Comparison of ENCODE assay signal across 11 cellular contexts in the genomic region with DNA sequence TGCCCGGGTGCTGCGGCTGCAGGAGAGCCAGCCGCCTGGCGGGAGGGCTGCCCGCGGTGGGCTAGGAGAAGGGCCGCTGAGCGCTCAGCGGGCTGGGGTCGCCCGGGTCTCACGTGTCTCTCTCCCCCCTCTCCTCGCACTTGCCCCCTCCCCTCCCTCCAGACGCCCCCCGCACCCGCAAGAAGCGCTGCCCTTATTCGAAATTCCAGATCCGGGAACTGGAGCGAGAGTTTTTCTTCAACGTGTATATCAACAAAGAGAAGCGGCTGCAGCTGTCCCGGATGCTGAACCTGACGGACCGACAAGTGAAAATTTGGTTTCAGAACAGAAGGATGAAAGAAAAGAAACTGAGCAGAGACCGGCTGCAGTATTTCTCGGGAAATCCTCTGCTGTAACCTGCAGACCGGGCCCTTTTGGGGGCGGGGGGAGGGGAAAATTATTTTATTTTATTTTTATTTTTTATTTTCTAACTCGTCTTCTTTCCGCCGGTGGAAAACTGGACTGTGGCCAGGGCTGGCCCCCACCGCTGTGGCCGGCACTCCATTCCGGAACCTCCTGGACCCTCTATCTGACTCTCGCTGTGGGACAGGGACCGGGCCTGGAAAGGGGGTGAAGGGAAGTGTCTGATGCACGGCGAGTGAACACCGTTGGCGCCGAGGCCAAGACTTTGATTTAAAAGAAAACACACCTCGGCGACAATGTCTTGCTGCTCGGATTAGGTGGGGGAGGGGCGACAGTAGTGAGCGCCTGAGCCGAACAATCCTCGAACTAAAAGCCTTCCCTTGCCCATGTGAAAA. TPM values are rescaled to one million over a fixed set of nuclear protein-coding genes. Genes with fewer than 3 reads are reported as not detected.
DNase-seq lines count a peak whose midpoint lies in the region; ATAC-seq, FAIRE-seq and TF ChIP-seq lines count a peak whose summit lies in the region.
"Had no signal": no experiment of that assay in that cellular context is flagged by ENCODE, and none has a peak within 500 bp of the region (broad histone marks: within the 10 kb centered on the region; RNA-seq: fewer than 3 reads in every experiment).

No MANE protein-coding gene starts in this region.

- H3K27me3 ChIP-seq in keratinocyte (ENCODE audit: control insufficient read depth, extremely low read depth, insufficient read depth, low read length) (no peaks in the 10 kb centered on the region), thoracic aorta (replicated peaks; ENCODE audit: insufficient read depth) (peaks cover 55% of the 10 kb centered on the region)

- peaks cover 19% of the 10 kb centered on the region for H3K4me1 Mint-ChIP-seq in activated T-cell treated with anti-CD3 and anti-CD28 coated beads, Interleukin-2, amount 50 U/mL, for 4 hours (ENCODE audit: low read depth)
- peaks cover 6% of the 10 kb centered on the region for H3K4me1 Mint-ChIP-seq in T-helper 17 cell

- H2AFZ ChIP-seq in keratinocyte (ENCODE audit: control insufficient read depth, low read length) = no peak overlapping the region

- H3K4me3 Mint-ChIP-seq in activated T-cell treated with anti-CD3 and anti-CD28 coated beads, Interleukin-2, amount 50 U/mL, for 4 hours = peak overlapping the region; percentile 53
- peak overlapping the region; percentile 60 for H3K4me3 Mint-ChIP-seq in T-helper 17 cell

- no peaks in the 10 kb centered on the region for H4K20me1 ChIP-seq in keratinocyte (ENCODE audit: control insufficient read depth, extremely low read depth, insufficient read depth, low read length)

- H3K9me3 Mint-ChIP-seq in activated T-cell treated with anti-CD3 and anti-CD28 coated beads, Interleukin-2, amount 50 U/mL, for 4 hours = peaks cover 6% of the 10 kb centered on the region

- H3K9me1 ChIP-seq in keratinocyte (ENCODE audit: control insufficient read depth, extremely low read depth, insufficient read depth, low read length) = no peaks in the 10 kb centered on the region

- H3K36me3 Mint-ChIP-seq in activated T-cell treated with anti-CD3 and anti-CD28 coated beads, Interleukin-2, amount 50 U/mL, for 4 hours (ENCODE audit: insufficient read depth) = no peaks in the 10 kb centered on the region
- no peaks in the 10 kb centered on the region for H3K36me3 Mint-ChIP-seq in T-helper 17 cell (ENCODE audit: low read depth)

- no peak for DNase-seq in activated T-cell treated with anti-CD3 and anti-CD28 coated beads, Interleukin-2, amount 50 U/mL, for 4 hours
- DNase-seq in activated T-cell treated with anti-CD3 and anti-CD28 coated beads, Interleukin-2, amount 50 U/mL, for 1 hour = no peak
- DNase-seq in T-helper 17 cell = no peak
- no peak for DNase-seq in keratinocyte (ENCODE audit: low read depth, low spot score)
- no peak for DNase-seq in thoracic aorta (ENCODE audit: low spot score)
- no peak for DNase-seq in HuH-7 (ENCODE audit: low spot score)
- DNase-seq in GM12892 (ENCODE audit: insufficient read length) = no peak
- DNase-seq: DMS 273 treated with DMSO at 0.1 percent for 48 hours had no signal

- peak overlapping the region; percentile 51 for H3K27ac Mint-ChIP-seq in T-helper 17 cell

- H3K9me3 ChIP-seq in T-helper 17 cell (ENCODE audit: control insufficient read depth, low read length, poor library complexity, severe bottlenecking) (no peaks in the 10 kb centered on the region), keratinocyte (ENCODE audit: control insufficient read depth, low read depth, low read length) (no peaks in the 10 kb centered on the region), thoracic aorta (no peaks in the 10 kb centered on the region)

- dilution Hi-C loops in keratinocyte (cut with MboI; ENCODE audit: extremely low pct_ligation_motif_present, low sequenced_read_pairs) = no loop called here

- H3K4me3 ChIP-seq in keratinocyte (ENCODE audit: control insufficient read depth in 2 of 3, extremely low read depth in 1 of 3, insufficient read depth in 2 of 3, low read depth in 1 of 3, low read length in 3 of 3) (peak overlapping the region; percentile 54 to 89 (median 68)), thoracic aorta (peak overlapping the region; percentile 63)

- H3K36me3 ChIP-seq in keratinocyte (ENCODE audit: control insufficient read depth in 2 of 2, extremely low read depth in 1 of 2, insufficient read depth in 2 of 2, low read length in 2 of 2) = no peaks in the 10 kb centered on the region
- no peaks in the 10 kb centered on the region for H3K36me3 ChIP-seq in thoracic aorta

- no peak overlapping the region for H3K27ac ChIP-seq in keratinocyte (ENCODE audit: control insufficient read depth, insufficient read depth, low read length)
- H3K27ac ChIP-seq in thoracic aorta = no peak overlapping the region
- H3K27ac ChIP-seq: epithelial cell of prostate had no signal

- no peak for TF ChIP-seq CTCF in keratinocyte (optimal IDR thresholded peaks at IDR 0.05 in 1 of 3, IDR thresholded peaks at IDR 0.05 in 1 of 3, conservative IDR thresholded peaks at IDR 0.05 in 1 of 3; ENCODE audit: extremely low read depth in 1 of 3, insufficient read depth in 2 of 3, low read length in 3 of 3)
- TF ChIP-seq CTCF in thoracic aorta (IDR thresholded peaks at IDR 0.05) = no peak

- H3K4me1 ChIP-seq in keratinocyte (ENCODE audit: control insufficient read depth, extremely low read depth, insufficient read depth, low read length) (peaks cover 39% of the 10 kb centered on the region), thoracic aorta (ENCODE audit: control insufficient read depth in 1 of 2, low read depth in 2 of 2) (peaks cover 16 to 24% of the 10 kb centered on the region in 2 donors)

- no peak for ATAC-seq in activated T-cell treated with anti-CD3 and anti-CD28 coated beads, Interleukin-2, amount 50 U/mL, for 4 hours
- ATAC-seq in T-helper 17 cell (no peak), thoracic aorta (ENCODE audit: insufficient number of reproducible peaks, low FRiP score, low read depth) (no peak), HG03378 (IDR thresholded peaks at IDR 0.05; ENCODE audit: unreplicated experiment) (no peak)

- H3K9ac ChIP-seq in keratinocyte (ENCODE audit: control insufficient read depth, extremely low read depth, insufficient read depth, low read length) = peak overlapping the region; percentile 89

- peaks cover 90% of the 10 kb centered on the region for H3K27me3 Mint-ChIP-seq in activated T-cell treated with anti-CD3 and anti-CD28 coated beads, Interleukin-2, amount 50 U/mL, for 4 hours (ENCODE audit: low read depth)
- H3K27me3 Mint-ChIP-seq in T-helper 17 cell = peaks cover 80% of the 10 kb centered on the region

- FAIRE-seq in keratinocyte (lab: Jason Lieb, UNC) (no peak), GM12892 (lab: Jason Lieb, UNC) (no peak)

- H3K4me2 ChIP-seq in keratinocyte (ENCODE audit: control insufficient read depth, extremely low read depth, insufficient read depth, low read depth, low read length) = peak overlapping the region; percentile 81

- peaks cover 22% of the 10 kb centered on the region for H3K79me2 ChIP-seq in keratinocyte (ENCODE audit: control insufficient read depth, insufficient read depth, low read length)

- no peak for TF ChIP-seq POLR2A in GM12892 (IDR thresholded peaks at IDR 0.05; ENCODE audit: low read depth, low read length)

RNA-seq across cellular contexts. Expression of gene HOTAIR, which starts 0.5 kb away (rescaled TPM):
- total RNA-seq in activated T-cell treated with anti-CD3 and anti-CD28 coated beads, Interleukin-2, amount 50 U/mL, for 4 hours = not detected
- total RNA-seq in T-helper 17 cell (not detected), thoracic aorta (not detected)
- polyA plus RNA-seq in keratinocyte = 2.5 to 4.0 TPM (median 2.9 TPM) in 3 replicates
- polyA plus RNA-seq in keratinocyte (2011; ENCODE audit: low read depth) = 3.5 TPM
- polyA plus RNA-seq in keratinocyte (2011; cell fraction: cytosol; rRNA removed) = 2.4 and 2.8 TPM in 2 replicates
- polyA plus RNA-seq in keratinocyte (2011; cell fraction: nucleus; rRNA removed) = 7.6 and 8.3 TPM in 2 replicates
- polyA plus RNA-seq in keratinocyte (2012; ENCODE audit: low replicate concordance) = 1.2 and 3.3 TPM in 2 replicates
- 0.22 to 0.92 TPM (median 0.56 TPM) in 3 replicates for polyA minus RNA-seq in keratinocyte
- 0.96 TPM for polyA minus RNA-seq in keratinocyte (2011; cell fraction: cytosol; rRNA and poly(A)+ RNA removed)
- 0.53 and 0.85 TPM in 2 replicates for polyA minus RNA-seq in keratinocyte (2011; cell fraction: nucleus; rRNA and poly(A)+ RNA removed)
- polyA plus RNA-seq in GM12892 (2012; ENCODE audit: missing spikeins) = not detected
- total RNA-seq: mucosa of gallbladder had no signal

RNA-seq across cellular contexts. Expression of gene HOXC11, which starts 2.3 kb away (rescaled TPM):
- total RNA-seq in activated T-cell treated with anti-CD3 and anti-CD28 coated beads, Interleukin-2, amount 50 U/mL, for 4 hours = not detected
- total RNA-seq in T-helper 17 cell (not detected), thoracic aorta (not detected)
- 1.2 to 2.4 TPM (median 1.6 TPM) in 3 replicates for polyA plus RNA-seq in keratinocyte
- 1.1 TPM for polyA plus RNA-seq in keratinocyte (2011; ENCODE audit: low read depth)
- 0.92 and 1.9 TPM in 2 replicates for polyA plus RNA-seq in keratinocyte (2011; cell fraction: cytosol; rRNA removed)
- 3.5 and 5.5 TPM in 2 replicates for polyA plus RNA-seq in keratinocyte (2011; cell fraction: nucleus; rRNA removed)
- polyA plus RNA-seq in keratinocyte (2012; ENCODE audit: low replicate concordance) = 5.1 and 6.3 TPM in 2 replicates
- polyA minus RNA-seq in keratinocyte = 1.2 to 2.3 TPM (median 1.3 TPM) in 3 replicates
- polyA minus RNA-seq in keratinocyte (2011; cell fraction: cytosol; rRNA and poly(A)+ RNA removed) = 2.3 TPM
- polyA minus RNA-seq in keratinocyte (2011; cell fraction: nucleus; rRNA and poly(A)+ RNA removed) = 1.6 and 2.2 TPM in 2 replicates
- 0.13 TPM for polyA plus RNA-seq in GM12892 (2012; ENCODE audit: missing spikeins)
- total RNA-seq: mucosa of gallbladder had no signal

RNA-seq across cellular contexts. Expression of gene HOXC10, which starts 9.7 kb away (rescaled TPM):
- not detected for total RNA-seq in activated T-cell treated with anti-CD3 and anti-CD28 coated beads, Interleukin-2, amount 50 U/mL, for 4 hours
- not detected for total RNA-seq in T-helper 17 cell
- polyA plus RNA-seq in keratinocyte = 7.3 to 33.1 TPM (median 14.1 TPM) in 3 replicates
- polyA plus RNA-seq in keratinocyte (2011; ENCODE audit: low read depth) = 19.6 TPM
- 24.3 and 25.3 TPM in 2 replicates for polyA plus RNA-seq in keratinocyte (2011; cell fraction: cytosol; rRNA removed)
- 11.5 and 14.8 TPM in 2 replicates for polyA plus RNA-seq in keratinocyte (2011; cell fraction: nucleus; rRNA removed)
- polyA plus RNA-seq in keratinocyte (2012; ENCODE audit: low replicate concordance) = 26.1 and 26.3 TPM in 2 replicates
- polyA minus RNA-seq in keratinocyte = 5.1 to 26.1 TPM (median 7.3 TPM) in 3 replicates
- 21.1 TPM for polyA minus RNA-seq in keratinocyte (2011; cell fraction: cytosol; rRNA and poly(A)+ RNA removed)
- polyA minus RNA-seq in keratinocyte (2011; cell fraction: nucleus; rRNA and poly(A)+ RNA removed) = 4.0 and 6.6 TPM in 2 replicates
- not detected for total RNA-seq in thoracic aorta
- polyA plus RNA-seq in GM12892 (2012; ENCODE audit: missing spikeins) = not detected
- total RNA-seq: mucosa of gallbladder had no signal

RNA-seq across cellular contexts. Expression of gene HOXC12, which starts 20.5 kb away (rescaled TPM):
- not detected for total RNA-seq in activated T-cell treated with anti-CD3 and anti-CD28 coated beads, Interleukin-2, amount 50 U/mL, for 4 hours
- not detected for total RNA-seq in T-helper 17 cell
- 0.35 to 1.2 TPM (median 0.47 TPM) in 3 replicates for polyA plus RNA-seq in keratinocyte
- 0.34 TPM for polyA plus RNA-seq in keratinocyte (2011; ENCODE audit: low read depth)
- 0.43 and 0.44 TPM in 2 replicates for polyA plus RNA-seq in keratinocyte (2011; cell fraction: cytosol; rRNA removed)
- 0.42 and 0.69 TPM in 2 replicates for polyA plus RNA-seq in keratinocyte (2011; cell fraction: nucleus; rRNA removed)
- 1.0 and 1.2 TPM in 2 replicates for polyA plus RNA-seq in keratinocyte (2012; ENCODE audit: low replicate concordance)
- polyA minus RNA-seq in keratinocyte = 0.53 to 1.1 TPM (median 0.61 TPM) in 3 replicates
- polyA minus RNA-seq in keratinocyte (2011; cell fraction: cytosol; rRNA and poly(A)+ RNA removed) = 0.58 TPM
- 0.21 and 0.78 TPM in 2 replicates for polyA minus RNA-seq in keratinocyte (2011; cell fraction: nucleus; rRNA and poly(A)+ RNA removed)
- not detected for total RNA-seq in thoracic aorta
- not detected for polyA plus RNA-seq in GM12892 (2012; ENCODE audit: missing spikeins)
- total RNA-seq: mucosa of gallbladder had no signal

RNA-seq across cellular contexts. Expression of gene HOXC9, which starts 24.7 kb away (rescaled TPM):
- total RNA-seq in activated T-cell treated with anti-CD3 and anti-CD28 coated beads, Interleukin-2, amount 50 U/mL, for 4 hours = not detected
- total RNA-seq in T-helper 17 cell (not detected), thoracic aorta (not detected)
- polyA plus RNA-seq in keratinocyte = 1.1 to 3.3 TPM (median 1.8 TPM) in 3 replicates
- 2.9 TPM for polyA plus RNA-seq in keratinocyte (2011; ENCODE audit: low read depth)
- polyA plus RNA-seq in keratinocyte (2011; cell fraction: cytosol; rRNA removed) = 2.4 and 2.9 TPM in 2 replicates
- polyA plus RNA-seq in keratinocyte (2011; cell fraction: nucleus; rRNA removed) = 3.1 and 3.7 TPM in 2 replicates
- 3.5 and 4.4 TPM in 2 replicates for polyA plus RNA-seq in keratinocyte (2012; ENCODE audit: low replicate concordance)
- polyA minus RNA-seq in keratinocyte = 0.23 to 1.4 TPM (median 0.90 TPM) in 3 replicates
- polyA minus RNA-seq in keratinocyte (2011; cell fraction: cytosol; rRNA and poly(A)+ RNA removed) = 2.1 TPM
- polyA minus RNA-seq in keratinocyte (2011; cell fraction: nucleus; rRNA and poly(A)+ RNA removed) = 1.2 and 1.4 TPM in 2 replicates
- not detected for polyA plus RNA-seq in GM12892 (2012; ENCODE audit: missing spikeins)
- total RNA-seq: mucosa of gallbladder had no signal
